ENCODE assay signal across 20 cellular contexts in genomic region chr12:92905258-92905810, GRCh38. TPM values are rescaled to one million over a fixed set of nuclear protein-coding genes. Genes with fewer than 3 reads are reported as not detected.
DNase-seq lines count a peak whose midpoint lies in the region; ATAC-seq, FAIRE-seq and TF ChIP-seq lines count a peak whose summit lies in the region.
"Had no signal": no experiment of that assay in that cellular context is flagged by ENCODE, and none has a peak within 500 bp of the region (broad histone marks: within the 10 kb centered on the region; RNA-seq: fewer than 3 reads in every experiment).

No MANE protein-coding gene starts in this region.

- POLR2A ChIA-PET in activated CD8-positive, alpha-beta T cell treated with anti-CD3 and anti-CD28 coated beads for 36 hours (lab: Charles Lee) = interaction anchor here (1.0 kb wide), 1 partner anchor 22 kb away, joined by 6 read pairs; no protein-coding TSS in a partner anchor
- POLR2A ChIA-PET in activated CD8-positive, alpha-beta T cell treated with anti-CD3 and anti-CD28 coated beads, Interleukin-2, amount 10 ng/mL, durations not matched to agents 7 days and 5 days (lab: Charles Lee) = interaction anchor here (1.0 kb wide), 1 partner anchor 24 kb away, joined by 3 read pairs; the partner anchor contains the start of gene EEA1
- POLR2A ChIA-PET in activated CD4-positive, alpha-beta memory T cell treated with anti-CD3 and anti-CD28 coated beads for 36 hours (lab: Charles Lee) = interaction anchor here (0.6 kb wide), 1 partner anchor 200 kb away, joined by 3 read pairs; no protein-coding TSS in a partner anchor

- peaks cover 4% of the 10 kb centered on the region for H3K9me3 Mint-ChIP-seq in activated CD8-positive, alpha-beta T cell treated with anti-CD3 and anti-CD28 coated beads for 36 hours
- H3K9me3 Mint-ChIP-seq in activated CD8-positive, alpha-beta T cell treated with anti-CD3 and anti-CD28 coated beads, Interleukin-2, amount 10 ng/mL, durations not matched to agents 7 days and 5 days (ENCODE audit: insufficient read depth) = no peaks in the 10 kb centered on the region
- H3K9me3 Mint-ChIP-seq in stimulated activated naive CD8-positive, alpha-beta T cell treated with anti-CD3 and anti-CD28 coated beads, Interleukin-15, Interleukin-2, amounts not matched to agents 100 ng/mL and 50 ng/mL, for 24 hours = no peaks in the 10 kb centered on the region
- H3K9me3 Mint-ChIP-seq in activated CD4-positive, alpha-beta memory T cell treated with anti-CD3 and anti-CD28 coated beads for 36 hours = no peaks in the 10 kb centered on the region
- H3K9me3 Mint-ChIP-seq: CD8-positive, alpha-beta memory T cell had no signal

- no peak for DNase-seq in activated CD8-positive, alpha-beta T cell treated with anti-CD3 and anti-CD28 coated beads for 36 hours
- no peak for DNase-seq in activated CD8-positive, alpha-beta T cell treated with anti-CD3 and anti-CD28 coated beads, Interleukin-2, amount 10 ng/mL, durations not matched to agents 7 days and 5 days
- DNase-seq in stimulated activated naive CD8-positive, alpha-beta T cell treated with anti-CD3 and anti-CD28 coated beads, Interleukin-15, Interleukin-2, amounts not matched to agents 100 U/mL and 50 U/mL, for 24 hours = no peak
- DNase-seq in frontal cortex (ENCODE audit: low spot score in 2 of 2) (no peak), DMS79 treated with DMSO at 0.1 percent for 48 hours (lab: John Stamatoyannopoulos, UW) (no peak)
- no peak for DNase-seq in activated CD4-positive, alpha-beta memory T cell treated with anti-CD3 and anti-CD28 coated beads for 36 hours
- DNase-seq: BE2C, GOT3, MM.1S, NCI-H1092, NCI-H146, NCI-H2081, NCI-H510A, NCI-H774, OCI-M1, Right ventricle myocardium superior had no signal

- H3K4me1 Mint-ChIP-seq in activated CD8-positive, alpha-beta T cell treated with anti-CD3 and anti-CD28 coated beads for 36 hours (ENCODE audit: low read depth) = peaks cover 38% of the 10 kb centered on the region
- peaks cover 26% of the 10 kb centered on the region for H3K4me1 Mint-ChIP-seq in activated CD8-positive, alpha-beta T cell treated with anti-CD3 and anti-CD28 coated beads, Interleukin-2, amount 10 ng/mL, durations not matched to agents 7 days and 5 days (ENCODE audit: low read depth)
- peaks cover 35% of the 10 kb centered on the region for H3K4me1 Mint-ChIP-seq in stimulated activated naive CD8-positive, alpha-beta T cell treated with anti-CD3 and anti-CD28 coated beads, Interleukin-15, Interleukin-2, amounts not matched to agents 100 ng/mL and 50 ng/mL, for 24 hours (ENCODE audit: low read depth)
- H3K4me1 Mint-ChIP-seq in activated CD4-positive, alpha-beta memory T cell treated with anti-CD3 and anti-CD28 coated beads for 36 hours (ENCODE audit: low read depth) = peaks cover 22% of the 10 kb centered on the region

- no peaks in the 10 kb centered on the region for H3K27me3 Mint-ChIP-seq in activated CD8-positive, alpha-beta T cell treated with anti-CD3 and anti-CD28 coated beads for 36 hours
- H3K27me3 Mint-ChIP-seq in activated CD8-positive, alpha-beta T cell treated with anti-CD3 and anti-CD28 coated beads, Interleukin-2, amount 10 ng/mL, durations not matched to agents 7 days and 5 days (ENCODE audit: low read depth) = no peaks in the 10 kb centered on the region
- no peaks in the 10 kb centered on the region for H3K27me3 Mint-ChIP-seq in stimulated activated naive CD8-positive, alpha-beta T cell treated with anti-CD3 and anti-CD28 coated beads, Interleukin-15, Interleukin-2, amounts not matched to agents 100 ng/mL and 50 ng/mL, for 24 hours
- H3K27me3 Mint-ChIP-seq in activated CD4-positive, alpha-beta memory T cell treated with anti-CD3 and anti-CD28 coated beads for 36 hours = no peaks in the 10 kb centered on the region
- H3K27me3 Mint-ChIP-seq: CD8-positive, alpha-beta memory T cell had no signal

- H3K4me3 Mint-ChIP-seq in activated CD8-positive, alpha-beta T cell treated with anti-CD3 and anti-CD28 coated beads for 36 hours = peak overlapping the region; percentile 26
- H3K4me3 Mint-ChIP-seq in activated CD8-positive, alpha-beta T cell treated with anti-CD3 and anti-CD28 coated beads, Interleukin-2, amount 10 ng/mL, durations not matched to agents 7 days and 5 days = no peak overlapping the region
- H3K4me3 Mint-ChIP-seq in stimulated activated naive CD8-positive, alpha-beta T cell treated with anti-CD3 and anti-CD28 coated beads, Interleukin-15, Interleukin-2, amounts not matched to agents 100 ng/mL and 50 ng/mL, for 24 hours = peak overlapping the region; percentile 28
- H3K4me3 Mint-ChIP-seq in activated CD4-positive, alpha-beta memory T cell treated with anti-CD3 and anti-CD28 coated beads for 36 hours = no peak overlapping the region

- ATAC-seq in activated CD8-positive, alpha-beta T cell treated with anti-CD3 and anti-CD28 coated beads for 36 hours = no peak
- no peak for ATAC-seq in activated CD8-positive, alpha-beta T cell treated with anti-CD3 and anti-CD28 coated beads, Interleukin-2, amount 10 ng/mL, durations not matched to agents 7 days and 5 days
- no peak for ATAC-seq in stimulated activated naive CD8-positive, alpha-beta T cell treated with anti-CD3 and anti-CD28 coated beads, Interleukin-15, Interleukin-2, amounts not matched to agents 100 U/mL and 50 U/mL, for 24 hours
- ATAC-seq: HCT116 had no signal

- FAIRE-seq in frontal cortex (lab: Jason Lieb, UNC) = peak; percentile 23
- FAIRE-seq: A204.1 had no signal

- peaks cover 13% of the 10 kb centered on the region for H3K36me3 Mint-ChIP-seq in activated CD8-positive, alpha-beta T cell treated with anti-CD3 and anti-CD28 coated beads for 36 hours (ENCODE audit: low read depth)
- H3K36me3 Mint-ChIP-seq in activated CD8-positive, alpha-beta T cell treated with anti-CD3 and anti-CD28 coated beads, Interleukin-2, amount 10 ng/mL, durations not matched to agents 7 days and 5 days (ENCODE audit: low read depth) = peaks cover 24% of the 10 kb centered on the region
- H3K36me3 Mint-ChIP-seq in stimulated activated naive CD8-positive, alpha-beta T cell treated with anti-CD3 and anti-CD28 coated beads, Interleukin-15, Interleukin-2, amounts not matched to agents 100 ng/mL and 50 ng/mL, for 24 hours (ENCODE audit: low read depth) = peaks cover 20% of the 10 kb centered on the region
- H3K36me3 Mint-ChIP-seq in activated CD4-positive, alpha-beta memory T cell treated with anti-CD3 and anti-CD28 coated beads for 36 hours = peaks cover 2% of the 10 kb centered on the region
- H3K36me3 Mint-ChIP-seq: CD8-positive, alpha-beta memory T cell had no signal

- TF ChIP-seq CTCF in activated CD8-positive, alpha-beta T cell treated with anti-CD3 and anti-CD28 coated beads for 36 hours (IDR thresholded peaks at IDR 0.05) = no peak

- CTCF ChIA-PET in activated CD8-positive, alpha-beta T cell treated with anti-CD3 and anti-CD28 coated beads for 36 hours (lab: Charles Lee) = no interaction called here
- CTCF ChIA-PET in activated CD8-positive, alpha-beta T cell treated with anti-CD3 and anti-CD28 coated beads, Interleukin-2, amount 10 ng/mL, durations not matched to agents 7 days and 5 days (lab: Charles Lee) = interaction anchor here (1.5 to 1.7 kb wide), 2 partner anchors 10 to 24 kb away, joined by 3 to 5 read pairs; partner anchors contain the start of gene EEA1
- CTCF ChIA-PET in activated CD4-positive, alpha-beta memory T cell treated with anti-CD3 and anti-CD28 coated beads for 36 hours (lab: Charles Lee) = no interaction called here

- intact Hi-C loops in activated CD8-positive, alpha-beta T cell treated with anti-CD3 and anti-CD28 coated beads for 36 hours (cut with micrococcal nuclease) = no loop called here
- intact Hi-C loops in activated CD4-positive, alpha-beta memory T cell treated with anti-CD3 and anti-CD28 coated beads for 36 hours (cut with micrococcal nuclease) = no loop called here

- no peak overlapping the region for H3K27ac Mint-ChIP-seq in activated CD8-positive, alpha-beta T cell treated with anti-CD3 and anti-CD28 coated beads for 36 hours
- H3K27ac Mint-ChIP-seq in activated CD8-positive, alpha-beta T cell treated with anti-CD3 and anti-CD28 coated beads, Interleukin-2, amount 10 ng/mL, durations not matched to agents 7 days and 5 days = no peak overlapping the region
- no peak overlapping the region for H3K27ac Mint-ChIP-seq in stimulated activated naive CD8-positive, alpha-beta T cell treated with anti-CD3 and anti-CD28 coated beads, Interleukin-15, Interleukin-2, amounts not matched to agents 100 ng/mL and 50 ng/mL, for 24 hours
- H3K27ac Mint-ChIP-seq in activated CD4-positive, alpha-beta memory T cell treated with anti-CD3 and anti-CD28 coated beads for 36 hours = no peak overlapping the region

RNA-seq across cellular contexts. Expression of gene EEA1, which starts 23.8 kb away (rescaled TPM):
- total RNA-seq in activated CD8-positive, alpha-beta T cell treated with anti-CD3 and anti-CD28 coated beads for 36 hours = 10 to 100 TPM; 20.8 to 21.7 TPM
- 10 to 100 TPM; 15.9 to 16.2 TPM for total RNA-seq in activated CD8-positive, alpha-beta T cell treated with anti-CD3 and anti-CD28 coated beads, Interleukin-2, amount 10 ng/mL, durations not matched to agents 7 days and 5 days
- total RNA-seq in frontal cortex = 15.5 TPM
- total RNA-seq in activated CD4-positive, alpha-beta memory T cell treated with anti-CD3 and anti-CD28 coated beads for 36 hours = 10 to 100 TPM; 17.5 to 17.7 TPM

Comparison
In these comparisons a context has a peak if more than half of its experiments do, and no peak if none do; other contexts are left out.
1. H3K4me3 Mint-ChIP-seq: peak in activated CD8-positive, alpha-beta T cell treated with anti-CD3 and anti-CD28 coated beads for 36 hours (single experiment) and stimulated activated naive CD8-positive, alpha-beta T cell treated with anti-CD3 and anti-CD28 coated beads, Interleukin-15, Interleukin-2, amounts not matched to agents 100 ng/mL and 50 ng/mL, for 24 hours (single experiment); none in activated CD8-positive, alpha-beta T cell treated with anti-CD3 and anti-CD28 coated beads, Interleukin-2, amount 10 ng/mL, durations not matched to agents 7 days and 5 days (single experiment) and activated CD4-positive, alpha-beta memory T cell treated with anti-CD3 and anti-CD28 coated beads for 36 hours (single experiment).